1 cellular context compared by ENCODE assay signal in genomic region chr21:16305686-16306085, GRCh38.
TF ChIP-seq lines count a peak whose summit lies in the region.

No MANE protein-coding gene starts in this region.

TF ChIP-seq in liver, 16 proteins besides CTCF, POLR2A, EP300 and RAD21 (continued from another document):
- TF ChIP-seq MAX (IDR thresholded peaks at IDR 0.05) (no peak), ATF3 (IDR thresholded peaks at IDR 0.05) (no peak), YY1 (IDR thresholded peaks at IDR 0.05) (peak; percentile 53), NR2F2 (IDR thresholded peaks at IDR 0.05) (no peak), HNF4A (conservative IDR thresholded peaks at IDR 0.05) (no peak), REST (IDR thresholded peaks at IDR 0.05) (no peak), ZBTB33 (IDR thresholded peaks at IDR 0.05) (no peak), TAF1 (conservative IDR thresholded peaks at IDR 0.05) (peak; percentile 6), HNF4G (IDR thresholded peaks at IDR 0.05) (no peak), EGR1 (IDR thresholded peaks at IDR 0.05; ENCODE audit: low read depth in 2 of 2) (no peak), GABPA (IDR thresholded peaks at IDR 0.05 in 1 of 2, conservative IDR thresholded peaks at IDR 0.05 in 1 of 2) (no peak), SP1 (IDR thresholded peaks at IDR 0.05) (no peak), FOXA2 (IDR thresholded peaks at IDR 0.05) (no peak)
